ENCODE assay signal across 22 cellular contexts in genomic region chr13:85557651-85558050, GRCh38.
DNase-seq lines count a peak whose midpoint lies in the region; ATAC-seq lines count a peak whose summit lies in the region.
"Had no signal": no experiment of that assay in that cellular context is flagged by ENCODE, and none has a peak within 500 bp of the region (broad histone marks: within the 10 kb centered on the region; RNA-seq: fewer than 3 reads in every experiment).

No MANE protein-coding gene starts in this region.

- intact Hi-C loops in activated naive CD4-positive, alpha-beta T cell treated with anti-CD3 and anti-CD28 coated beads for 36 hours (cut with micrococcal nuclease) = loop anchor here (10.0 kb wide), 1 partner anchor 63 kb away; no protein-coding TSS in a partner anchor
- intact Hi-C loops in sciatic nerve (cut with DNase I) = no loop called here

- no peak overlapping the region for H3K4me3 Mint-ChIP-seq in activated naive CD4-positive, alpha-beta T cell treated with anti-CD3 and anti-CD28 coated beads for 36 hours
- H3K4me3 Mint-ChIP-seq: CD14-positive monocyte; CD8-positive, alpha-beta memory T cell; GM23338 had no signal

- no peaks in the 10 kb centered on the region for H3K36me3 Mint-ChIP-seq in activated naive CD4-positive, alpha-beta T cell treated with anti-CD3 and anti-CD28 coated beads for 36 hours (ENCODE audit: low read depth)
- H3K36me3 Mint-ChIP-seq: CD14-positive monocyte; CD8-positive, alpha-beta memory T cell had no signal

- ATAC-seq in sciatic nerve (no peak), HG03520 (IDR thresholded peaks at IDR 0.05; ENCODE audit: unreplicated experiment) (no peak)
- ATAC-seq: GM23338, Panc1 had no signal

- no peak overlapping the region for H3K27ac Mint-ChIP-seq in activated naive CD4-positive, alpha-beta T cell treated with anti-CD3 and anti-CD28 coated beads for 36 hours
- H3K27ac Mint-ChIP-seq: CD14-positive monocyte; CD8-positive, alpha-beta memory T cell; GM23338 had no signal

- H3K4me1 Mint-ChIP-seq in activated naive CD4-positive, alpha-beta T cell treated with anti-CD3 and anti-CD28 coated beads for 36 hours (ENCODE audit: low read depth) = no peaks in the 10 kb centered on the region
- H3K4me1 Mint-ChIP-seq: CD14-positive monocyte; CD8-positive, alpha-beta memory T cell had no signal

- in situ Hi-C loops in SK-MEL-5 (cut with HindIII; ENCODE audit: low pct_unique_long_range_greater_than_20kb, low sequenced_read_pairs) = no loop called here

- peak; percentile 29 for DNase-seq in NCI-H2227 (lab: John Stamatoyannopoulos, UW; ENCODE audit: unreplicated experiment)
- no peak for DNase-seq in NCI-H2227 treated with DMSO at 0.1 percent for 48 hours (lab: John Stamatoyannopoulos, UW)
- peak; percentile 60 for DNase-seq in SK-MEL-5 (ENCODE audit: low read depth, low spot score)
- peak; percentile 21 for DNase-seq in left kidney (ENCODE audit: low read depth, low spot score)
- DNase-seq in activated naive CD4-positive, alpha-beta T cell treated with anti-CD3 and anti-CD28 coated beads for 36 hours = no peak
- DNase-seq in sciatic nerve (ENCODE audit: low spot score) = no peak
- DNase-seq: ACHN; BE2C; CD8-positive, alpha-beta memory T cell; DMS 273 treated with DMSO at 0.1 percent for 48 hours; DMS79; GF-D8; HCEC 1CT; KG1; MM.1S; NCI-H2029; NCI-H345; NCI-H510A treated with DMSO at 0.1 percent for 48 hours had no signal

- H3K27me3 Mint-ChIP-seq in activated naive CD4-positive, alpha-beta T cell treated with anti-CD3 and anti-CD28 coated beads for 36 hours (ENCODE audit: low read depth) = no peaks in the 10 kb centered on the region
- H3K27me3 Mint-ChIP-seq: CD8-positive, alpha-beta memory T cell had no signal

- H3K9me3 Mint-ChIP-seq in activated naive CD4-positive, alpha-beta T cell treated with anti-CD3 and anti-CD28 coated beads for 36 hours = no peaks in the 10 kb centered on the region
- H3K9me3 Mint-ChIP-seq: GM23338 had no signal

- CTCF ChIA-PET in activated naive CD4-positive, alpha-beta T cell treated with anti-CD3 and anti-CD28 coated beads for 36 hours (lab: Charles Lee) = no interaction called here

Comparison
In these comparisons a context has a peak if more than half of its experiments do, and no peak if none do; other contexts are left out.
1. DNase-seq: peak in NCI-H2227 (single experiment), SK-MEL-5 (single experiment) and left kidney (single experiment); none in NCI-H2227 treated with DMSO at 0.1 percent for 48 hours (single experiment), activated naive CD4-positive, alpha-beta T cell treated with anti-CD3 and anti-CD28 coated beads for 36 hours (single experiment) and sciatic nerve (single experiment).